ENCODE assay signal across 8 cellular contexts in genomic region chr1:177780096-177780700, GRCh38.
A peak's percentile ranks its signal among the peaks of the same experiment; 100 is the strongest.
DNase-seq lines count a peak whose midpoint lies in the region; ATAC-seq and TF ChIP-seq lines count a peak whose summit lies in the region.

No MANE protein-coding gene starts in this region.

- H3K36me3 ChIP-seq in upper lobe of right lung (no peaks in the 10 kb centered on the region), thyroid gland (no peaks in the 10 kb centered on the region)

- no peaks in the 10 kb centered on the region for H3K4me1 ChIP-seq in upper lobe of right lung
- H3K4me1 ChIP-seq in thyroid gland: no peaks in the 10 kb centered on the region

- H3K9me3 ChIP-seq in AG04450 (ENCODE audit: control insufficient read depth, insufficient read depth, low read length) (no peaks in the 10 kb centered on the region), upper lobe of right lung (no peaks in the 10 kb centered on the region), thyroid gland (no peaks in the 10 kb centered on the region)

- TF ChIP-seq POLR2A in thyroid gland (IDR thresholded peaks at IDR 0.05): no peak

- H3K27me3 Mint-ChIP-seq in WTC11 (ENCODE audit: low read depth): no peaks in the 10 kb centered on the region

- DNase-seq in AG04450 (ENCODE audit: low read depth, low spot score): peak; percentile 7
- peak; percentile 32 to 57 for DNase-seq in NCI-H2081 (lab: John Stamatoyannopoulos, UW)
- DNase-seq in WTC11 (ENCODE audit: low spot score): no peak
- DNase-seq in iPS-NIHi11 (ENCODE audit: low spot score): peak; percentile 46
- no peak for DNase-seq in upper lobe of right lung
- DNase-seq in stimulated activated naive CD4-positive, alpha-beta T cell treated with Interleukin-2 at 50 U/mL for 16 hours (lab: John Stamatoyannopoulos, UW): no peak
- DNase-seq in thyroid gland: no peak

- H3K27ac Mint-ChIP-seq in WTC11: no peak overlapping the region

- ATAC-seq in GM18909 (IDR thresholded peaks at IDR 0.05; ENCODE audit: poor library complexity, unreplicated experiment) (peak; percentile 59), WTC11 (peak; percentile 65), upper lobe of right lung (peak; percentile 57)

- intact Hi-C loops in upper lobe of right lung (cut with DNase I): no loop called here
- intact Hi-C loops in thyroid gland (cut with DNase I): no loop called here

- no peak overlapping the region for H3K4me3 ChIP-seq in AG04450 (ENCODE audit: low read depth, low read length)
- H3K4me3 ChIP-seq in upper lobe of right lung: no peak overlapping the region
- H3K4me3 ChIP-seq in thyroid gland (replicated peaks in 1 of 3): no peak overlapping the region

- POLR2A ChIA-PET in AG04450 (lab: Yijun Ruan, JAX) (no interaction called here), WTC11 (lab: Charles Lee) (no interaction called here)

- H3K27ac ChIP-seq in AG04450 (ENCODE audit: low read depth, low read length) (no peak overlapping the region), upper lobe of right lung (no peak overlapping the region), thyroid gland (no peak overlapping the region)

- H3K4me1 Mint-ChIP-seq in WTC11: peaks cover 32% of the 10 kb centered on the region

- H3K4me3 Mint-ChIP-seq in WTC11: no peak overlapping the region

- H3K9me3 Mint-ChIP-seq in WTC11: peaks cover 8% of the 10 kb centered on the region

- H3K36me3 Mint-ChIP-seq in WTC11: peaks cover 2% of the 10 kb centered on the region; the same call in 1 of the 2 replicates

- peak; percentile 59 for TF ChIP-seq CTCF in AG04450 (IDR thresholded peaks at IDR 0.05; ENCODE audit: low read depth, low read length)
- TF ChIP-seq CTCF in WTC11 (IDR thresholded peaks at IDR 0.05): no peak
- peak; percentile 49 for TF ChIP-seq CTCF in upper lobe of right lung (IDR thresholded peaks at IDR 0.05)
- peak in 1 of 6 experiments; percentile 23 for TF ChIP-seq CTCF in thyroid gland (IDR thresholded peaks at IDR 0.05)

- peaks cover 6% of the 10 kb centered on the region for H3K27me3 ChIP-seq in AG04450 (ENCODE audit: control insufficient read depth, insufficient read depth, low read length)
- no peaks in the 10 kb centered on the region for H3K27me3 ChIP-seq in upper lobe of right lung
- H3K27me3 ChIP-seq in thyroid gland: no peaks in the 10 kb centered on the region

- CTCF ChIA-PET in AG04450 (lab: Charles Lee): interaction anchor here (0.5 to 1.8 kb wide), 9 partner anchors 9 to 525 kb away, joined by 3 to 5 read pairs (median 4); no protein-coding TSS in a partner anchor
- CTCF ChIA-PET in WTC11 (lab: Charles Lee): interaction anchor here (0.6 to 1.6 kb wide), 4 partner anchors 133 to 525 kb away, joined by 3 to 4 read pairs (median 4); no protein-coding TSS in a partner anchor

- WGBS in thyroid gland, 2 donors: 22 to 26% methylated on average over 5 of the region's 5 CpGs

TF ChIP-seq in WTC11, 78 proteins besides CTCF, POLR2A, EP300 and RAD21:
- no peak for TF ChIP-seq ATF6 (CRISPR knock-in tag; IDR thresholded peaks at IDR 0.05)
- TF ChIP-seq FOXJ3 (CRISPR knock-in tag; IDR thresholded peaks at IDR 0.05; ENCODE audit: borderline replicate concordance): no peak
- TF ChIP-seq TEAD4 (CRISPR knock-in tag; IDR thresholded peaks at IDR 0.05): no peak
- TF ChIP-seq ZNF232 (CRISPR knock-in tag; IDR thresholded peaks at IDR 0.05): no peak
- TF ChIP-seq MYBL2 (CRISPR knock-in tag; IDR thresholded peaks at IDR 0.05): no peak
- TF ChIP-seq CBFB (CRISPR knock-in tag; IDR thresholded peaks at IDR 0.05; ENCODE audit: low read depth): no peak
- no peak for TF ChIP-seq CREM (CRISPR knock-in tag; IDR thresholded peaks at IDR 0.05)
- no peak for TF ChIP-seq ARID4B (CRISPR knock-in tag; IDR thresholded peaks at IDR 0.05; ENCODE audit: borderline replicate concordance)

Comparison
In these comparisons a context has a peak if more than half of its experiments do, and no peak if none do; other contexts are left out.
1. DNase-seq: peak in AG04450 (single experiment), NCI-H2081 (2 of 2) and iPS-NIHi11 (single experiment); none in WTC11 (single experiment), upper lobe of right lung (single experiment), stimulated activated naive CD4-positive, alpha-beta T cell treated with Interleukin-2 at 50 U/mL for 16 hours (single experiment) and thyroid gland (0 of 2).
2. Peak in every context shown above with its lines, with median percentiles within 50 percentile points of each other: ATAC-seq.